20 cellular contexts compared by ENCODE assay signal in the genomic region with DNA sequence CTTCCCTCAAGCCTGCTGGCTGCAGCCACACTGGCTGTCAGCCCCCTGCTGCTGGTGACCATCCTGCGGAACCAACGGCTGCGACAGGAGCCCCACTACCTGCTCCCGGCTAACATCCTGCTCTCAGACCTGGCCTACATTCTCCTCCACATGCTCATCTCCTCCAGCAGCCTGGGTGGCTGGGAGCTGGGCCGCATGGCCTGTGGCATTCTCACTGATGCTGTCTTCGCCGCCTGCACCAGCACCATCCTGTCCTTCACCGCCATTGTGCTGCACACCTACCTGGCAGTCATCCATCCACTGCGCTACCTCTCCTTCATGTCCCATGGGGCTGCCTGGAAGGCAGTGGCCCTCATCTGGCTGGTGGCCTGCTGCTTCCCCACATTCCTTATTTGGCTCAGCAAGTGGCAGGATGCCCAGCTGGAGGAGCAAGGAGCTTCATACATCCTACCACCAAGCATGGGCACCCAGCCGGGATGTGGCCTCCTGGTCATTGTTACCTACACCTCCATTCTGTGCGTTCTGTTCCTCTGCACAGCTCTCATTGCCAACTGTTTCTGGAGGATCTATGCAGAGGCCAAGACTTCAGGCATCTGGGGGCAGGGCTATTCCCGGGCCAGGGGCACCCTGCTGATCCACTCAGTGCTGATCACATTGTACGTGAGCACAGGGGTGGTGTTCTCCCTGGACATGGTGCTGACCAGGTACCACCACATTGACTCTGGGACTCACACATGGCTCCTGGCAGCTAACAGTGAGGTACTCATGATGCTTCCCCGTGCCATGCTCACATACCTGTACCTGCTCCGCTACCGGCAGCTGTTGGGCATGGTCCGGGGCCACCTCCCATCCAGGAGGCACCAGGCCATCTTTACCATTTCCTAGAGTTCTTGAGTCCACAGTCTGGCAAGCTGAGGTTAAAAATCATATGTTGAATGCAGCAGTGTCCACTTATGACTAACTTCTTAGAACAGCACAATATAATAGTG. TPM values are rescaled to one million over a fixed set of nuclear protein-coding genes. Genes with fewer than 3 reads are reported as not detected.
A peak's percentile ranks its signal among the peaks of the same experiment; 100 is the strongest.
DNase-seq lines count a peak whose midpoint lies in the region; ATAC-seq and TF ChIP-seq lines count a peak whose summit lies in the region.
"Had no signal": no experiment of that assay in that cellular context is flagged by ENCODE, and none has a peak within 500 bp of the region (broad histone marks: within the 10 kb centered on the region; RNA-seq: fewer than 3 reads in every experiment).

No MANE protein-coding gene starts in this region.

- H3K4me2 ChIP-seq in neuronal stem cell (ENCODE audit: insufficient read depth, low read length, poor library complexity, severe bottlenecking) = no peak overlapping the region

- H3K27ac Mint-ChIP-seq in T-helper 1 cell treated with Interleukin-12 subunit alpha and Interleukin-12 subunit beta and Interleukin-4 antibody, amounts not matched to agents 30 μg/mL and 1 μg/mL, for 36 hours = peak overlapping the region; percentile 38
- peak overlapping the region in 3 of 5 experiments; percentile 6 to 72 (median 23) for H3K27ac Mint-ChIP-seq in brain

- H3K4me3 ChIP-seq in neuronal stem cell (ENCODE audit: low read length in 2 of 2) = no peak overlapping the region
- H3K4me3 ChIP-seq: breast epithelium, left lung had no signal

- H2BK15ac ChIP-seq in neuronal stem cell (ENCODE audit: low read length) = peak overlapping the region; percentile 50

- H3K4me1 Mint-ChIP-seq in T-helper 1 cell treated with Interleukin-12 subunit alpha and Interleukin-12 subunit beta and Interleukin-4 antibody, amounts not matched to agents 30 μg/mL and 1 μg/mL, for 36 hours (ENCODE audit: low read depth) = peaks cover 7% of the 10 kb centered on the region
- H3K4me1 Mint-ChIP-seq in brain = peaks cover 19% of the 10 kb centered on the region

- no peak overlapping the region for H2BK120ac ChIP-seq in neuronal stem cell (ENCODE audit: low read depth, low read length)

- H3K23ac ChIP-seq in neuronal stem cell (ENCODE audit: low read depth, low read length, poor library complexity) = peak overlapping the region; percentile 67

- H3K9ac ChIP-seq in neuronal stem cell (ENCODE audit: low read depth, low read length, poor library complexity) = peak overlapping the region; percentile 65

- H3K79me1 ChIP-seq in neuronal stem cell (ENCODE audit: low read depth, low read length) = no peaks in the 10 kb centered on the region

- H3K27ac ChIP-seq in neuronal stem cell (replicated peaks; ENCODE audit: low read length) = no peak overlapping the region
- H3K27ac ChIP-seq: left lung had no signal

- no CpG with 5 or more reads among the region's 17 CpGs for WGBS in neuronal stem cell (ENCODE audit: extremely low coverage in 2 of 2, insufficient read length in 2 of 2, insufficient replicate concordance in 1 of 2), 2 donors

- no peak overlapping the region for H3K4ac ChIP-seq in neuronal stem cell (ENCODE audit: low read length)

- peak overlapping the region; percentile 51 for H2AK5ac ChIP-seq in neuronal stem cell (ENCODE audit: low read depth, low read length)

- peaks cover 4% of the 10 kb centered on the region for H3K9me3 Mint-ChIP-seq in T-helper 1 cell treated with Interleukin-12 subunit alpha and Interleukin-12 subunit beta and Interleukin-4 antibody, amounts not matched to agents 30 μg/mL and 1 μg/mL, for 36 hours
- peaks cover 0 to 4% (median 0%) of the 10 kb centered on the region in 5 experiments for H3K9me3 Mint-ChIP-seq in brain

- H3K36me3 Mint-ChIP-seq in T-helper 1 cell treated with Interleukin-12 subunit alpha and Interleukin-12 subunit beta and Interleukin-4 antibody, amounts not matched to agents 30 μg/mL and 1 μg/mL, for 36 hours (ENCODE audit: low read depth) = no peaks in the 10 kb centered on the region
- no peaks in the 10 kb centered on the region for H3K36me3 Mint-ChIP-seq in brain

- DNase-seq in T-helper 1 cell = no peak
- peak; percentile 83 for DNase-seq in NCI-H1092 treated with DMSO at 0.1 percent for 48 hours (lab: John Stamatoyannopoulos, UW)
- DNase-seq in neuronal stem cell (ENCODE audit: low spot score) = no peak
- no peak for DNase-seq in left colon
- no peak for DNase-seq in DMS 273 (lab: John Stamatoyannopoulos, UW; ENCODE audit: unreplicated experiment)
- DNase-seq: activated naive CD4-positive, alpha-beta T cell treated with Interleukin-2 at 50 U/mL for 16 hours; effector memory CD4-positive, alpha-beta T cell; OCI-M1; right cardiac atrium; stimulated activated CD4-positive, alpha-beta T cell treated with anti-CD3 and anti-CD28 coated beads, Interleukin-1b, Interleukin-23, amount 100 ng/mL, for 48 hours had no signal

- no peak for TF ChIP-seq CTCF in brain (conservative IDR thresholded peaks at IDR 0.05)

- peak overlapping the region; percentile 8 for H3K18ac ChIP-seq in neuronal stem cell (ENCODE audit: low read length)

- no peak overlapping the region for H2AFZ ChIP-seq in neuronal stem cell (ENCODE audit: low read length)

- intact Hi-C loops in left colon (cut with DNase I, micrococcal nuclease) = no loop called here

- peak overlapping the region; percentile 21 for H3K4me3 Mint-ChIP-seq in T-helper 1 cell treated with Interleukin-12 subunit alpha and Interleukin-12 subunit beta and Interleukin-4 antibody, amounts not matched to agents 30 μg/mL and 1 μg/mL, for 36 hours
- peak overlapping the region in 4 of 5 experiments; percentile 22 to 51 (median 38) for H3K4me3 Mint-ChIP-seq in brain

- peak overlapping the region; percentile 42 for H2BK5ac ChIP-seq in neuronal stem cell (ENCODE audit: low read length)

- ATAC-seq in left colon (no peak), HG03565 (IDR thresholded peaks at IDR 0.05; ENCODE audit: unreplicated experiment) (no peak)
- ATAC-seq: left lung, right cardiac atrium, SK-N-SH treated with all-trans-retinoic acid at 6 μM for 48 hours had no signal

- peaks cover 0 to 8% of the 10 kb centered on the region in 2 donors for H3K4me1 ChIP-seq in neuronal stem cell (ENCODE audit: control insufficient read depth in 2 of 2, insufficient read depth in 1 of 2, low read depth in 1 of 2, low read length in 2 of 2)

- no peak overlapping the region for H4K8ac ChIP-seq in neuronal stem cell (ENCODE audit: low read depth, low read length)

- H2BK12ac ChIP-seq in neuronal stem cell (ENCODE audit: low read length) = no peak overlapping the region

- H3K27me3 ChIP-seq in neuronal stem cell (ENCODE audit: control insufficient read depth in 3 of 3, insufficient read depth in 3 of 3, low read depth in 1 of 3, low read length in 3 of 3) = peaks cover 0 to 26% (median 14%) of the 10 kb centered on the region in 3 experiments
- H3K27me3 ChIP-seq: breast epithelium had no signal

- no peaks in the 10 kb centered on the region for H3K9me3 ChIP-seq in neuronal stem cell (replicated peaks in 1 of 2; ENCODE audit: control insufficient read depth in 2 of 2, insufficient read depth in 1 of 2, low read depth in 1 of 2, low read length in 2 of 2)
- H3K9me3 ChIP-seq: left lung had no signal

- no peaks in the 10 kb centered on the region for H3K36me3 ChIP-seq in neuronal stem cell (replicated peaks in 1 of 2; ENCODE audit: control insufficient read depth in 2 of 2, insufficient read depth in 2 of 2, low read length in 2 of 2)
- H3K36me3 ChIP-seq: breast epithelium, left lung had no signal

- peaks cover 9% of the 10 kb centered on the region for H3K27me3 Mint-ChIP-seq in T-helper 1 cell treated with Interleukin-12 subunit alpha and Interleukin-12 subunit beta and Interleukin-4 antibody, amounts not matched to agents 30 μg/mL and 1 μg/mL, for 36 hours (ENCODE audit: low read depth)
- H3K27me3 Mint-ChIP-seq in brain = peaks cover 13% of the 10 kb centered on the region

- H3K14ac ChIP-seq in neuronal stem cell (ENCODE audit: low read length) = no peak overlapping the region

- H4K91ac ChIP-seq in neuronal stem cell (ENCODE audit: low read depth, low read length, poor library complexity) = no peak overlapping the region

RNA-seq across cellular contexts. Expression of a gene that starts 0.7 kb away (rescaled TPM):
- polyA plus RNA-seq in brain (ENCODE audit: insufficient read depth, low read depth, low replicate concordance) = not detected
- not detected for polyA plus RNA-seq in neuronal stem cell (2013, experiment 1 of 2)
- polyA plus RNA-seq in neuronal stem cell (2013, experiment 2 of 2) = not detected
- total RNA-seq in left colon = not detected
- total RNA-seq: breast epithelium, left lung, M059J, myocyte, NCI-H460, right cardiac atrium, temporal lobe had no signal
- polyA plus RNA-seq: right cardiac atrium had no signal

RNA-seq across cellular contexts. Expression of a gene that starts 25.7 kb away (rescaled TPM):
- polyA plus RNA-seq in brain (ENCODE audit: insufficient read depth, low read depth, low replicate concordance) = 5.7 TPM
- polyA plus RNA-seq in neuronal stem cell (2013, experiment 1 of 2) = 0.01 TPM
- polyA plus RNA-seq in neuronal stem cell (2013, experiment 2 of 2) = not detected
- total RNA-seq in left colon = under 1 TPM; 0.40 to 0.42 TPM
- total RNA-seq: breast epithelium, left lung, M059J, myocyte, NCI-H460, right cardiac atrium had no signal
